Comparison of ENCODE assay signal across 33 cellular contexts in the genomic region with DNA sequence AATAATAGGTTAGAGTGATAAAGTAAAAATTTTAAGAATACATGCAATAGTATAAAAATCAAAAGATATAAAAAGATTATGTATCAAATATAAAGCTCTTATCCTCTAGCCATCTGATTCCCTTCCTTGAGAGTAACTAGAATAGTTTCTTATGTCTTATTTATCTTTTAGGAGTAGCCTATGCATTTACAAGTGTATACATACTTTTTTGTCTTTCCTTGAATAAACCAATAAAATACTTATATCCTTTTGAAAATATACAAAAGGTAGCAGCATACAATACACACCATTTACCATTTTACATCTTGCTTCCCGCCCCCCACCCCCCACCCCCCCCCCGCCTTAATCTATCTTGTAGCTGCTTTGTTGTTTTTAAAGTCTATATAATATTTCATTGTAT.
"Had no signal": no experiment of that assay in that cellular context is flagged by ENCODE, and none has a peak within 500 bp of the region (broad histone marks: within the 10 kb centered on the region; RNA-seq: fewer than 3 reads in every experiment).

No MANE protein-coding gene starts in this region.

- H3K4me3 ChIP-seq: adrenal gland, body of pancreas, breast epithelium had no signal

- H3K4me1 ChIP-seq: breast epithelium had no signal

- H3K27me3 ChIP-seq: adrenal gland, body of pancreas, brain microvascular endothelial cell, breast epithelium had no signal

- H3K27ac ChIP-seq: adrenal gland, body of pancreas, brain microvascular endothelial cell, breast epithelium, VCaP had no signal

- H3K9me3 ChIP-seq: adrenal gland, body of pancreas, breast epithelium had no signal

- FAIRE-seq: astrocyte, TTC549 had no signal

- DNase-seq: activated B cell treated with CpG ODN at 0.5 μM for 24 hours; activated CD4-positive, alpha-beta memory T cell treated with anti-CD3 and anti-CD28 coated beads for 36 hours; activated CD4-positive, alpha-beta T cell treated with anti-CD3 and anti-CD28 coated beads for 4 hours; activated CD4-positive, alpha-beta T cell treated with anti-CD3 and anti-CD28 coated beads, Interleukin-2, amount 10 ng/mL, durations not matched to agents 24 days and 14 days; activated CD4-positive, alpha-beta T cell treated with anti-CD3 and anti-CD28 coated beads, Interleukin-2, amount 50 U/mL, for 1 hour; activated CD4-positive, alpha-beta T cell treated with anti-CD3 and anti-CD28 coated beads, Interleukin-2, amount 50 U/mL, for 4 hours; activated CD4-positive, CD25-positive, alpha-beta regulatory T cell treated with anti-CD3 and anti-CD28 coated beads, Interleukin-2, amount 50 U/mL, for 72 hours; activated CD8-positive, alpha-beta memory T cell treated with anti-CD3 and anti-CD28 coated beads, Interleukin-2, amount 50 U/mL, for 4 hours; activated CD8-positive, alpha-beta T cell treated with anti-CD3 and anti-CD28 coated beads for 36 hours; activated effector memory CD4-positive, alpha-beta T cell treated with anti-CD3 and anti-CD28 coated beads, Interleukin-2, amount 50 U/mL, for 16 hours; activated gamma-delta T cell treated with Interleukin-2 at 50 U/mL for 16 hours; activated naive CD4-positive, alpha-beta T cell; activated naive CD4-positive, alpha-beta T cell treated with anti-CD3 and anti-CD28 coated beads for 36 hours; activated naive CD4-positive, alpha-beta T cell treated with anti-CD3 and anti-CD28 coated beads, Interleukin-2, amount 50 U/mL, for 16 hours; activated naive CD8-positive, alpha-beta T cell treated with anti-CD3 and anti-CD28 coated beads for 36 hours; activated T-cell treated with anti-CD3 and anti-CD28 coated beads for 4 hours; activated T-cell treated with anti-CD3 and anti-CD28 coated beads, Interleukin-2, amount 50 U/mL, for 1 hour; activated T-cell treated with anti-CD3 and anti-CD28 coated beads, Interleukin-2, amount 50 U/mL, for 4 hours; activated T-cell treated with anti-CD3 and anti-CD28 coated beads, Interleukin-2, amount 50 U/mL, for 72 hours; adrenal gland; amniotic stem cell; aorta; body of pancreas; brain microvascular endothelial cell; central memory CD4-positive, alpha-beta T cell; T-helper 2 cell; T-helper 9 cell had no signal

- ATAC-seq: activated CD8-positive, alpha-beta T cell treated with anti-CD3 and anti-CD28 coated beads for 36 hours; activated naive CD4-positive, alpha-beta T cell treated with anti-CD3 and anti-CD28 coated beads, Interleukin-2, amount 50 U/mL, for 72 hours; activated T-cell treated with anti-CD3 and anti-CD28 coated beads, Interleukin-2, amount 50 U/mL, for 4 hours; activated T-cell treated with anti-CD3 and anti-CD28 coated beads, Interleukin-2, amount 50 U/mL, for 72 hours; activated T-helper 17 cell treated with anti-CD3 and anti-CD28 coated beads, Interleukin-2, amount 50 U/mL, for 72 hours; body of pancreas had no signal

- H3K36me3 ChIP-seq: adrenal gland, brain microvascular endothelial cell, breast epithelium had no signal
